1 cellular context compared by ENCODE assay signal in genomic region chr10:24518411-24518810, GRCh38.
A peak's percentile ranks its signal among the peaks of the same experiment; 100 is the strongest.
TF ChIP-seq lines count a peak whose summit lies in the region.

No MANE protein-coding gene starts in this region.

TF ChIP-seq in liver, 16 proteins besides CTCF, POLR2A, EP300 and RAD21 (continued from another document):
- TF ChIP-seq ZBTB33 (IDR thresholded peaks at IDR 0.05) (no peak), FOXA1 (IDR thresholded peaks at IDR 0.05) (peak; percentile 22), FOXA2 (IDR thresholded peaks at IDR 0.05) (peak; percentile 75), HNF4G (IDR thresholded peaks at IDR 0.05) (peak; percentile 27)
